ENCODE assay signal across 9 cellular contexts in genomic region chr9:89919171-89919681, GRCh38.
DNase-seq lines count a peak whose midpoint lies in the region; ATAC-seq and TF ChIP-seq lines count a peak whose summit lies in the region.
"Had no signal": no experiment of that assay in that cellular context is flagged by ENCODE, and none has a peak within 500 bp of the region (broad histone marks: within the 10 kb centered on the region; RNA-seq: fewer than 3 reads in every experiment).

No MANE protein-coding gene starts in this region.

- no peak overlapping the region for H3K9ac ChIP-seq in iPS-20b (ENCODE audit: low read depth, low read length)

- peak; percentile 41; the same call in 2 of the 3 replicates for TF ChIP-seq CTCF in GM12872 (IDR thresholded peaks at IDR 0.05; ENCODE audit: insufficient read depth, low read depth, low read length)

- H3K9me3 Mint-ChIP-seq in activated CD8-positive, alpha-beta memory T cell treated with anti-CD3 and anti-CD28 coated beads, Interleukin-2, amount 10 ng/mL, durations not matched to agents 7 days and 5 days (ENCODE audit: low read depth) = no peaks in the 10 kb centered on the region
- H3K9me3 Mint-ChIP-seq in stimulated activated naive B cell treated with anti-CD40 and anti-IgM and Interleukin-4, amounts not matched to agents 10 μg/mL and 1 μg/mL and 100 μg/mL, for 72 hours = no peaks in the 10 kb centered on the region
- H3K9me3 Mint-ChIP-seq: IgD-negative memory B cell had no signal

- peaks cover 36% of the 10 kb centered on the region for H3K27me3 Mint-ChIP-seq in activated CD8-positive, alpha-beta memory T cell treated with anti-CD3 and anti-CD28 coated beads, Interleukin-2, amount 10 ng/mL, durations not matched to agents 7 days and 5 days
- peaks cover 11 to 23% of the 10 kb centered on the region in 2 donors for H3K27me3 Mint-ChIP-seq in stimulated activated naive B cell treated with anti-CD40 and anti-IgM and Interleukin-4, amounts not matched to agents 10 μg/mL and 1 μg/mL and 100 μg/mL, for 72 hours

- POLR2A ChIA-PET in HEK293T (lab: Yijun Ruan, JAX) = no interaction called here

- peaks cover 9% of the 10 kb centered on the region for H3K4me1 Mint-ChIP-seq in activated CD8-positive, alpha-beta memory T cell treated with anti-CD3 and anti-CD28 coated beads, Interleukin-2, amount 10 ng/mL, durations not matched to agents 7 days and 5 days
- peaks cover 28 to 61% of the 10 kb centered on the region in 2 donors for H3K4me1 Mint-ChIP-seq in stimulated activated naive B cell treated with anti-CD40 and anti-IgM and Interleukin-4, amounts not matched to agents 10 μg/mL and 1 μg/mL and 100 μg/mL, for 72 hours

- H3K4me3 Mint-ChIP-seq in activated CD8-positive, alpha-beta memory T cell treated with anti-CD3 and anti-CD28 coated beads, Interleukin-2, amount 10 ng/mL, durations not matched to agents 7 days and 5 days = no peak overlapping the region
- H3K4me3 Mint-ChIP-seq in stimulated activated naive B cell treated with anti-CD40 and anti-IgM and Interleukin-4, amounts not matched to agents 10 μg/mL and 1 μg/mL and 100 μg/mL, for 72 hours = peak overlapping the region in 1 of 2 donors; percentile 39

- H3K27ac Mint-ChIP-seq in activated CD8-positive, alpha-beta memory T cell treated with anti-CD3 and anti-CD28 coated beads, Interleukin-2, amount 10 ng/mL, durations not matched to agents 7 days and 5 days = no peak overlapping the region
- peak overlapping the region; percentile 66 for H3K27ac Mint-ChIP-seq in stimulated activated naive B cell treated with anti-CD40 and anti-IgM and Interleukin-4, amounts not matched to agents 10 μg/mL and 1 μg/mL and 100 μg/mL, for 72 hours
- H3K27ac Mint-ChIP-seq: IgD-negative memory B cell had no signal

- DNase-seq in M059J (ENCODE audit: low read depth) (peak; percentile 32), HEK293T (ENCODE audit: extremely low spot score) (no peak)
- DNase-seq in activated CD8-positive, alpha-beta memory T cell treated with anti-CD3 and anti-CD28 coated beads, Interleukin-2, amount 10 ng/mL, durations not matched to agents 7 days and 5 days = peak; percentile 68
- DNase-seq in stimulated activated naive B cell treated with anti-CD40 and anti-IgM and Interleukin-4, amounts not matched to agents 10 μg/mL and 1 μg/mL and 100 μg/mL, for 72 hours = peak; percentile 49

- H3K36me3 ChIP-seq in iPS-20b (ENCODE audit: insufficient read depth, low read depth, low read length) = no peaks in the 10 kb centered on the region

- H3K9me3 ChIP-seq in iPS-20b (ENCODE audit: insufficient read depth, low read depth, low read length) = no peaks in the 10 kb centered on the region

- CTCF ChIA-PET in activated CD8-positive, alpha-beta memory T cell treated with anti-CD3 and anti-CD28 coated beads, Interleukin-2, amount 10 ng/mL, durations not matched to agents 7 days and 5 days (lab: Charles Lee) = interaction anchor here (1.0 to 6.8 kb wide), 4 partner anchors 43 to 323 kb away, joined by 3 to 50 read pairs (median 8); partner anchors contain the start of gene GADD45G
- CTCF ChIA-PET in HEK293T (lab: Yijun Ruan, JAX) = interaction anchor here (1.0 to 1.2 kb wide), 3 partner anchors 17 to 183 kb away, joined by 3 to 5 read pairs (median 3); no protein-coding TSS in a partner anchor

- no peaks in the 10 kb centered on the region for H3K27me3 ChIP-seq in iPS-20b (ENCODE audit: insufficient read depth, low read length)

- ATAC-seq in activated CD8-positive, alpha-beta memory T cell treated with anti-CD3 and anti-CD28 coated beads, Interleukin-2, amount 10 ng/mL, durations not matched to agents 7 days and 5 days = peak; percentile 92
- ATAC-seq in stimulated activated naive B cell treated with anti-CD40 and anti-IgM and Interleukin-4, amounts not matched to agents 10 μg/mL and 1 μg/mL and 100 μg/mL, for 72 hours (replicated peaks) = peak; percentile 78 to 84
- ATAC-seq in HG02678 (IDR thresholded peaks at IDR 0.05; ENCODE audit: unreplicated experiment) (no peak), GM18873 (IDR thresholded peaks at IDR 0.05; ENCODE audit: low FRiP score, unreplicated experiment) (no peak)

- no peak overlapping the region for H3K27ac ChIP-seq in iPS-20b (ENCODE audit: low read length)

- peaks cover 6% of the 10 kb centered on the region; the same call in 1 of the 2 replicates for H3K4me1 ChIP-seq in iPS-20b (ENCODE audit: insufficient read depth, low read length)

- no peaks in the 10 kb centered on the region for H3K36me3 Mint-ChIP-seq in activated CD8-positive, alpha-beta memory T cell treated with anti-CD3 and anti-CD28 coated beads, Interleukin-2, amount 10 ng/mL, durations not matched to agents 7 days and 5 days
- peaks cover 0 to 2% of the 10 kb centered on the region in 2 donors for H3K36me3 Mint-ChIP-seq in stimulated activated naive B cell treated with anti-CD40 and anti-IgM and Interleukin-4, amounts not matched to agents 10 μg/mL and 1 μg/mL and 100 μg/mL, for 72 hours
- H3K36me3 Mint-ChIP-seq: IgD-negative memory B cell had no signal

- H3K4me3 ChIP-seq in iPS-20b (ENCODE audit: low read length) = peak overlapping the region; percentile 21; the same call in 1 of the 2 replicates

TF ChIP-seq in HEK293T, 16 proteins besides CTCF, POLR2A, EP300 and RAD21:
- TF ChIP-seq NFRKB (IDR thresholded peaks at IDR 0.05) = no peak
- no peak for TF ChIP-seq SUZ12 (IDR thresholded peaks at IDR 0.05)
- TF ChIP-seq TARDBP (IDR thresholded peaks at IDR 0.05) = no peak
- no peak for TF ChIP-seq FOXM1 (IDR thresholded peaks at IDR 0.05; ENCODE audit: borderline replicate concordance)
- no peak for TF ChIP-seq ELF4 (IDR thresholded peaks at IDR 0.05)
- TF ChIP-seq SP1 (IDR thresholded peaks at IDR 0.05) = no peak
- TF ChIP-seq ZNF384 (IDR thresholded peaks at IDR 0.05) = no peak
- TF ChIP-seq FOXK2 (IDR thresholded peaks at IDR 0.05) = no peak
- no peak for TF ChIP-seq LEF1 (IDR thresholded peaks at IDR 0.05; ENCODE audit: borderline replicate concordance)
- TF ChIP-seq, protein P1, sequence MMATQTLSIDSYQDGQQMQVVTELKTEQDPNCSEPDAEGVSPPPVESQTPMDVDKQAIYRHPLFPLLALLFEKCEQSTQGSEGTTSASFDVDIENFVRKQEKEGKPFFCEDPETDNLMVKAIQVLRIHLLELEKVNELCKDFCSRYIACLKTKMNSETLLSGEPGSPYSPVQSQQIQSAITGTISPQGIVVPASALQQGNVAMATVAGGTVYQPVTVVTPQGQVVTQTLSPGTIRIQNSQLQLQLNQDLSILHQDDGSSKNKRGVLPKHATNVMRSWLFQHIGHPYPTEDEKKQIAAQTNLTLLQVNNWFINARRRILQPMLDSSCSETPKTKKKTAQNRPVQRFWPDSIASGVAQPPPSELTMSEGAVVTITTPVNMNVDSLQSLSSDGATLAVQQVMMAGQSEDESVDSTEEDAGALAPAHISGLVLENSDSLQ (IDR thresholded peaks at IDR 0.05) = no peak

Comparison
In these comparisons a context has a peak if more than half of its experiments do, and no peak if none do; other contexts are left out.
1. ATAC-seq: peak in activated CD8-positive, alpha-beta memory T cell treated with anti-CD3 and anti-CD28 coated beads, Interleukin-2, amount 10 ng/mL, durations not matched to agents 7 days and 5 days (single experiment) and stimulated activated naive B cell treated with anti-CD40 and anti-IgM and Interleukin-4, amounts not matched to agents 10 μg/mL and 1 μg/mL and 100 μg/mL, for 72 hours (2 of 2); none in HG02678 (single experiment) and GM18873 (single experiment).